ENCODE assay signal across 17 cellular contexts in the genomic region with DNA sequence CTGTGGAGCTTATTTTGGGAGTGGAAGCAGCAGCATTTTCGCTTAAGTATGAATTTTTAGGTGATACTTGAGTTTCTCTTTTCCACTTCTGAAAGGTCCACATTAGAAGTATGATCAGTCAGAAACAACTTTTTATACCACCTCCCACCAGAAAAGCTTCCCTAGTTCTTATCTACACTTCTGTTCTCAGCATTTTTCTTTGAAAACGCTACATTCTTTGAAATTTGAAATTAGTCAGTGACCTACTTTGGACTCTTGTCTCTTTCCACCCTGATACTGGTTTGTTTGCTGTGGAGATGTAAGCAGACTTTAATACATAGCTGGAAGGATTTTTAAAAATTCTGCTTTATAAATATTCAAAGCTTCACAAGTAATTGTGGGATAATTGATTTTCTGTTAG. TPM values are rescaled to one million over a fixed set of nuclear protein-coding genes. Genes with fewer than 3 reads are reported as not detected.
A peak's percentile ranks its signal among the peaks of the same experiment; 100 is the strongest.
DNase-seq lines count a peak whose midpoint lies in the region; ATAC-seq, FAIRE-seq and TF ChIP-seq lines count a peak whose summit lies in the region.
"Had no signal": no experiment of that assay in that cellular context is flagged by ENCODE, and none has a peak within 500 bp of the region (broad histone marks: within the 10 kb centered on the region; RNA-seq: fewer than 3 reads in every experiment).

No MANE protein-coding gene starts in this region.

- H2AFZ ChIP-seq in astrocyte (ENCODE audit: low read depth, low read length) = no peak overlapping the region
- no peak overlapping the region for H2AFZ ChIP-seq in neural progenitor cell (replicated peaks)

- no peaks in the 10 kb centered on the region for H3K9me3 ChIP-seq in CD4-positive, alpha-beta T cell (ENCODE audit: control insufficient read depth, low read length)
- H3K9me3 ChIP-seq in HUES48 (ENCODE audit: control insufficient read depth, insufficient read depth, low read length) (no peaks in the 10 kb centered on the region), astrocyte (ENCODE audit: insufficient read depth, low read depth, low read length) (no peaks in the 10 kb centered on the region), neural progenitor cell (ENCODE audit: low read depth) (no peaks in the 10 kb centered on the region), stomach (no peaks in the 10 kb centered on the region)

- peaks cover 99% of the 10 kb centered on the region for H3K36me3 Mint-ChIP-seq in CD4-positive, alpha-beta T cell (ENCODE audit: low read depth)
- H3K36me3 Mint-ChIP-seq in astrocyte (ENCODE audit: low read depth, unreplicated experiment) (peaks cover 28% of the 10 kb centered on the region), neural progenitor cell (peaks cover 54% of the 10 kb centered on the region)

- ATAC-seq in CD4-positive, alpha-beta T cell (ENCODE audit: poor library complexity) = no peak
- no peak for ATAC-seq in HG03432 (IDR thresholded peaks at IDR 0.05; ENCODE audit: unreplicated experiment)
- ATAC-seq: sciatic nerve had no signal

- no peaks in the 10 kb centered on the region for H3K27me3 ChIP-seq in CD4-positive, alpha-beta T cell (ENCODE audit: control insufficient read depth, insufficient read depth, low read length)
- H3K27me3 ChIP-seq in HUES48 (ENCODE audit: control insufficient read depth, insufficient read depth, low read length) (no peaks in the 10 kb centered on the region), astrocyte (ENCODE audit: insufficient read depth, low read length) (no peaks in the 10 kb centered on the region), neural progenitor cell (no peaks in the 10 kb centered on the region), stomach (no peaks in the 10 kb centered on the region)

- CTCF ChIA-PET in CD4-positive, alpha-beta T cell (lab: Charles Lee) = interaction anchor here (1.4 to 2.4 kb wide), 4 partner anchors 8 to 35 kb away, joined by 3 to 9 read pairs (median 6); partner anchors contain the start of gene TARBP2

- intact Hi-C loops in CD4-positive, alpha-beta T cell (cut with DNase I, micrococcal nuclease) = no loop called here
- intact Hi-C loops in posterior cingulate gyrus (cut with DNase I) = no loop called here
- intact Hi-C loops in stomach (cut with DNase I; ENCODE audit: low total_unique reads) = no loop called here

- H3K9me3 Mint-ChIP-seq in CD4-positive, alpha-beta T cell = no peaks in the 10 kb centered on the region
- H3K9me3 Mint-ChIP-seq in astrocyte (ENCODE audit: unreplicated experiment) (no peaks in the 10 kb centered on the region), neural progenitor cell (no peaks in the 10 kb centered on the region)

- peak overlapping the region; percentile 72 for H3K27ac Mint-ChIP-seq in CD4-positive, alpha-beta T cell
- H3K27ac Mint-ChIP-seq in astrocyte (ENCODE audit: unreplicated experiment) (no peak overlapping the region), neural progenitor cell (no peak overlapping the region)

- H3K36me3 ChIP-seq in HUES48 (ENCODE audit: control insufficient read depth, insufficient read depth, low read length) (peaks cover 97% of the 10 kb centered on the region), astrocyte (ENCODE audit: insufficient read depth, low read length) (peaks cover 84% of the 10 kb centered on the region), neural progenitor cell (peaks cover 41% of the 10 kb centered on the region), stomach (peaks cover 88 to 100% (median 100%) of the 10 kb centered on the region in 4 donors)

- TF ChIP-seq EP300 in stomach (IDR thresholded peaks at IDR 0.05) = no peak

- peaks cover 57% of the 10 kb centered on the region for H3K4me1 Mint-ChIP-seq in CD4-positive, alpha-beta T cell (ENCODE audit: low read depth)
- H3K4me1 Mint-ChIP-seq in astrocyte (ENCODE audit: low read depth, unreplicated experiment) (peaks cover 39% of the 10 kb centered on the region), neural progenitor cell (peaks cover 55% of the 10 kb centered on the region)

- no peaks in the 10 kb centered on the region for H3K27me3 Mint-ChIP-seq in CD4-positive, alpha-beta T cell
- H3K27me3 Mint-ChIP-seq in astrocyte (ENCODE audit: low read depth, unreplicated experiment) (no peaks in the 10 kb centered on the region), neural progenitor cell (ENCODE audit: insufficient read depth, low read depth) (peaks cover 2% of the 10 kb centered on the region)

- no peak overlapping the region for H3K9ac ChIP-seq in HUES48 (ENCODE audit: low read depth, low read length)
- H3K9ac ChIP-seq in astrocyte (ENCODE audit: low read length) = peak overlapping the region; percentile 12
- peak overlapping the region; percentile 14 for H3K9ac ChIP-seq in neural progenitor cell

- no peak for TF ChIP-seq CTCF in CD4-positive, alpha-beta T cell (IDR thresholded peaks at IDR 0.05)
- TF ChIP-seq CTCF in astrocyte (IDR thresholded peaks at IDR 0.05; ENCODE audit: insufficient read depth, low read depth, low read length) (no peak), neural progenitor cell (IDR thresholded peaks at IDR 0.05) (no peak), stomach (IDR thresholded peaks at IDR 0.05) (no peak)

- H3K27ac ChIP-seq in CD4-positive, alpha-beta T cell (ENCODE audit: low read depth, low read length) = no peak overlapping the region
- H3K27ac ChIP-seq in HUES48 (ENCODE audit: low read depth, low read length) (peak overlapping the region; percentile 12), astrocyte (ENCODE audit: low read depth, low read length) (peak overlapping the region; percentile 4), neural progenitor cell (peak overlapping the region; percentile 80), stomach (peak overlapping the region in 1 of 5 donors; percentile 52)
- H3K27ac ChIP-seq: epithelial cell of prostate had no signal

- no peak for TF ChIP-seq POLR2A in stomach (IDR thresholded peaks at IDR 0.05)

- H3K4me3 Mint-ChIP-seq in CD4-positive, alpha-beta T cell = no peak overlapping the region
- no peak overlapping the region for H3K4me3 Mint-ChIP-seq in astrocyte (ENCODE audit: unreplicated experiment)
- H3K4me3 Mint-ChIP-seq in neural progenitor cell = no peak overlapping the region

- H3K4me1 ChIP-seq in HUES48 (ENCODE audit: control insufficient read depth, insufficient read depth, low read length) (peaks cover 9% of the 10 kb centered on the region; the same call in 1 of the 2 replicates), astrocyte (ENCODE audit: insufficient read depth, low read length) (peaks cover 3% of the 10 kb centered on the region), neural progenitor cell (peaks cover 69% of the 10 kb centered on the region), stomach (peaks cover 22 to 95% (median 49%) of the 10 kb centered on the region in 4 donors)

- no peak for DNase-seq in CD4-positive, alpha-beta T cell
- DNase-seq in astrocyte (ENCODE audit: low read depth) (no peak), neural progenitor cell (ENCODE audit: low spot score) (no peak), posterior cingulate gyrus (no peak), NCI-H526 (lab: John Stamatoyannopoulos, UW) (no peak), stomach (no peak)
- DNase-seq: COR-L47, GDM1, glutamatergic neuron, NCI-H2081 treated with DMSO at 0.1 percent for 48 hours had no signal

- 51 to 74% (median 59%) methylated on average over 2 of the region's 2 CpGs for WGBS in stomach, 5 donors

- POLR2A ChIA-PET in CD4-positive, alpha-beta T cell (lab: Charles Lee) = interaction anchor here (0.8 to 4.7 kb wide), 4 partner anchors 11 to 52 kb away, joined by 3 to 31 read pairs (median 3); partner anchors contain the start of genes MAP3K12 and TARBP2

- peak overlapping the region; percentile 2 for H3K4me2 ChIP-seq in astrocyte (ENCODE audit: low read length)
- peak overlapping the region; percentile 52 for H3K4me2 ChIP-seq in neural progenitor cell

- H3K4me3 ChIP-seq in HUES48 (ENCODE audit: low read depth, low read length) = no peak overlapping the region
- no peak overlapping the region for H3K4me3 ChIP-seq in astrocyte (ENCODE audit: insufficient read depth, low read depth, low read length)
- peak overlapping the region; percentile 7 for H3K4me3 ChIP-seq in neural progenitor cell
- no peak overlapping the region for H3K4me3 ChIP-seq in stomach

- no peak for FAIRE-seq in astrocyte (lab: Jason Lieb, UNC)
- FAIRE-seq: GM18507, H1 had no signal

- H3K79me2 ChIP-seq in astrocyte (ENCODE audit: insufficient read depth, low read length) = peaks cover 91% of the 10 kb centered on the region
- peaks cover 100% of the 10 kb centered on the region for H3K79me2 ChIP-seq in neural progenitor cell (ENCODE audit: low read depth)

- H4K20me1 ChIP-seq in astrocyte (ENCODE audit: insufficient read depth, low read length) = peaks cover 96% of the 10 kb centered on the region
- H4K20me1 ChIP-seq in neural progenitor cell (ENCODE audit: low read depth) = peaks cover 100% of the 10 kb centered on the region

- peaks cover 96% of the 10 kb centered on the region for H3F3A ChIP-seq in neural progenitor cell (ENCODE audit: low read depth)

RNA-seq across cellular contexts. Expression of gene PCBP2, which starts 22.2 kb away (rescaled TPM):
- 1,000 to 10,000 TPM; 1,331 to 1,359 TPM for total RNA-seq in CD4-positive, alpha-beta T cell
- total RNA-seq in astrocyte (708 and 733 TPM in 2 replicates), neural progenitor cell (ENCODE audit: low replicate concordance) (403 and 435 TPM in 2 replicates), stomach (100 to 1,000 TPM; 109 to 509 (median 431) TPM)
- polyA plus RNA-seq in stomach = 100 to 1,000 TPM; 407 to 714 (median 486) TPM

RNA-seq across cellular contexts. Expression of gene MAP3K12, which starts 25.2 kb away (rescaled TPM):
- total RNA-seq in CD4-positive, alpha-beta T cell = 10 to 100 TPM; 12.6 to 15.2 TPM
- total RNA-seq in astrocyte (11.1 and 13.1 TPM in 2 replicates), neural progenitor cell (ENCODE audit: low replicate concordance) (17.2 and 24.5 TPM in 2 replicates), stomach (100 to 1,000 TPM in 1 of 5 donors, 10 to 100 TPM in 4; 13.2 to 279 (median 43.3) TPM)
- 1 to 10 TPM; 5.4 to 9.8 (median 6.0) TPM for polyA plus RNA-seq in stomach

RNA-seq across cellular contexts. Expression of gene TARBP2, which starts 27.0 kb away (rescaled TPM):
- total RNA-seq in CD4-positive, alpha-beta T cell = 10 to 100 TPM; 21.7 to 22.4 TPM
- total RNA-seq in astrocyte = 40.4 and 51.1 TPM in 2 replicates
- total RNA-seq in neural progenitor cell (ENCODE audit: low replicate concordance) = 32.4 and 72.4 TPM in 2 replicates
- total RNA-seq in stomach = 10 to 100 TPM in 4 of 5 donors, not detected in 1; 24.0 to 36.5 (median 32.0) TPM
- polyA plus RNA-seq in stomach = 10 to 100 TPM; 22.6 to 32.7 (median 27.4) TPM

RNA-seq across cellular contexts. Expression of gene PRR13, which starts 32.5 kb away (rescaled TPM):
- total RNA-seq in CD4-positive, alpha-beta T cell = 100 to 1,000 TPM; 133 to 142 TPM
- total RNA-seq in astrocyte (159 and 190 TPM in 2 replicates), neural progenitor cell (ENCODE audit: low replicate concordance) (52.2 and 67.2 TPM in 2 replicates), stomach (100 to 1,000 TPM in 3 of 5 donors, 10 to 100 TPM in 2; 44.3 to 194 (median 105) TPM)
- 100 to 1,000 TPM; 194 to 437 (median 306) TPM for polyA plus RNA-seq in stomach

RNA-seq across cellular contexts. Expression of gene NPFF, which starts 33.2 kb away (rescaled TPM):
- not detected for total RNA-seq in CD4-positive, alpha-beta T cell
- total RNA-seq in astrocyte (0.82 TPM in 1 of 2 replicates, not detected in the other), neural progenitor cell (ENCODE audit: low replicate concordance) (not detected in 2 replicates), stomach (not detected)
- polyA plus RNA-seq in stomach = not detected
- total RNA-seq: H1, kidney epithelial cell, sciatic nerve had no signal
- polyA plus RNA-seq: H1 had no signal
